In the genomic region with DNA sequence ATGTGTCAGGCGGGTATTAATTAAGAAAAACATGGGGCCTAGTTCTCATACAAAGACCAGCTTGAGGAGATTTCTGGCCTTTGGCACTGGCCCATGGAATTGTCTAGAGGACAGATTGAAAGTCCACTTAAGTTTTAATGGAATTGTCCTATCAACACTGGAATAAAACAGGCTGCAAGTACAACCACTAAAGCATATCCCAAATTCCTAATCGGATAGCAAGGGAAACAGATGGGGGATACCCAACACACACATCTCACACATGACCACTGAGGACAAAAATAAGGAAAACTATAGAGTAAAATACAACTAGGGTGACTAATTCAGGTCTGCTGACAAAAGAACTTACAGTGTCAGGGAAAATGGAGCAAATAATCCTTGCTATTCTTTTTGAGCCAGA, we compare ENCODE assay signal across 1 cellular context.
TF ChIP-seq lines count a peak whose summit lies in the region.

No MANE protein-coding gene starts in this region.

TF ChIP-seq in IMR-90, 13 proteins besides CTCF, POLR2A, EP300 and RAD21:
- no peak for TF ChIP-seq MXI1 (IDR thresholded peaks at IDR 0.05; ENCODE audit: borderline replicate concordance, low read depth, low read length)
